Comparison of ENCODE assay signal across 8 cellular contexts in the genomic region with DNA sequence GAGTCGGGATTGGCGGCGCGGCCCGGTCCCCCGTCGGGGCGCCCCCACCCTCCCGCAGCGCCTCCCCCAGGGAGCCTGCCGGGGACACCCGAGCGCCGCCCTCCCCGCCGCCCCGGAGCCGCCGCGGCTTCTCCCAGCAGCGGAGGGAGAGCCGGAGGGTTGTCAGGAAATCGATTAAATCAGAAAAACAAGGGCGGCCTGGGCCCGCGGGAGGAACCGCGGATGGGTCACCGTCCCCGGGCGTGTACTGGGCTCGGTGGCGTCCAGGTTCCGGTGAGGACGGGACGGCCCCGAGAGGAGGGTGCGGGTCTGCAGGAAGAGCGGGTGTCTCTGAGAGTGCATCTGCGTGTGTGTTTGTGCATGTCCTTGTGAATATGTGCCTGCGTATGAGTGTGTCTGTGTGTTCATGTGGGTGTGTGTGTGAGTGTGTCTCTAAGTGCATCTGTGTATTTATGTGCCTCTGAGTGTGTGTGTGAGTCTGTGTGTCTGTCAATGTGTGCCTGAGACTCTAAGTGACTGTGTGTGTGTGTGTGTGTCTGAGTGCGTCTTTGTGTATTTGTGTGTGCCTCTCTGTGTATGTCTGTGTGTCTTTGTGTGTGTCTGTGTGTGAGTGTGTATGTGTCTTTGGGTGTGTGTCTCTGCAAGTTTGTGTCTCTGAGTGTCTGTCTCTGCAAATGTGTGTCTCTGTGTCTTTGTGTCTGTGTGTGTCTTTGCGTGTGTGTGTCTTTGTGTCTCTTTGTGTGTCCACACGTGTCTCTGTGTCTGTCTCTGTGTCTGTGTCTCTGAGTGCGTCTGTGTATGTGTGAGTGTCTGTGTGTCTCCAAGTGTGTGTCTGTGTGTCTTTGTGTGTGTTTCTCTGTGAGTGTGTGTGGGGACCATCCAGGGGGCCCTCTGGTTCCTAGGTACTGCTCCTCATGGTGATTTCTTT. TPM values are rescaled to one million over a fixed set of nuclear protein-coding genes. Genes with fewer than 3 reads are reported as not detected.
DNase-seq lines count a peak whose midpoint lies in the region; ATAC-seq and TF ChIP-seq lines count a peak whose summit lies in the region.

No MANE protein-coding gene starts in this region.

- peak in 7 of 10 experiments; percentile 19 to 56 (median 30) for DNase-seq in CD4-positive, alpha-beta T cell
- peak in 2 of 3 donors; percentile 22 to 25 for DNase-seq in effector memory CD4-positive, alpha-beta T cell
- DNase-seq in myocyte (ENCODE audit: low read depth): peak; percentile 63
- no peak for DNase-seq in medulla oblongata (ENCODE audit: extremely low spot score)
- DNase-seq in HuH-7 (ENCODE audit: low spot score): no peak

- H3K9me3 ChIP-seq in CD4-positive, alpha-beta T cell (ENCODE audit: control insufficient read depth, low read length): no peaks in the 10 kb centered on the region
- H3K9me3 ChIP-seq in effector memory CD4-positive, alpha-beta T cell (ENCODE audit: control insufficient read depth, low read length): no peaks in the 10 kb centered on the region

- no peak for TF ChIP-seq CTCF in CD4-positive, alpha-beta T cell (IDR thresholded peaks at IDR 0.05)
- no peak for TF ChIP-seq CTCF in WI38 (IDR thresholded peaks at IDR 0.05; ENCODE audit: low read depth, low read length)

- no peaks in the 10 kb centered on the region for H3K27me3 ChIP-seq in CD4-positive, alpha-beta T cell (ENCODE audit: control insufficient read depth, insufficient read depth, low read length)
- H3K27me3 ChIP-seq in effector memory CD4-positive, alpha-beta T cell (replicated peaks; ENCODE audit: control insufficient read depth, insufficient read depth, low read length, poor library complexity, severe bottlenecking): no peaks in the 10 kb centered on the region

- ATAC-seq in CD4-positive, alpha-beta T cell (ENCODE audit: poor library complexity): peak; percentile 37
- ATAC-seq in HG02885 (IDR thresholded peaks at IDR 0.05; ENCODE audit: poor library complexity, unreplicated experiment): peak; percentile 14
- no peak for ATAC-seq in GM19455 (IDR thresholded peaks at IDR 0.05; ENCODE audit: unreplicated experiment)

- H3K4me1 ChIP-seq in effector memory CD4-positive, alpha-beta T cell (ENCODE audit: control insufficient read depth, insufficient read depth, low read length, poor library complexity, severe bottlenecking): peaks cover 17% of the 10 kb centered on the region

- H3K27me3 Mint-ChIP-seq in CD4-positive, alpha-beta T cell: no peaks in the 10 kb centered on the region

- peak overlapping the region; percentile 91 for H3K4me3 ChIP-seq in WI38 (ENCODE audit: low read depth, low read length)
- H3K4me3 ChIP-seq in effector memory CD4-positive, alpha-beta T cell (ENCODE audit: insufficient read depth, low read depth, low read length, poor library complexity, severe bottlenecking): peak overlapping the region; percentile 74

- no peak overlapping the region for H3K4me3 Mint-ChIP-seq in CD4-positive, alpha-beta T cell

- peaks cover 30% of the 10 kb centered on the region for H3K4me1 Mint-ChIP-seq in CD4-positive, alpha-beta T cell (ENCODE audit: low read depth)

- H3K27ac Mint-ChIP-seq in CD4-positive, alpha-beta T cell: no peak overlapping the region

- H3K36me3 Mint-ChIP-seq in CD4-positive, alpha-beta T cell (ENCODE audit: low read depth): peaks cover 4% of the 10 kb centered on the region

- POLR2A ChIA-PET in CD4-positive, alpha-beta T cell (lab: Charles Lee): no interaction called here

- intact Hi-C loops in CD4-positive, alpha-beta T cell (cut with DNase I, micrococcal nuclease): loop anchor here in 1 of 2 experiments (5.0 kb wide), 3 partner anchors 56 to 294 kb away; a partner anchor contains a TSS

- peaks cover 3% of the 10 kb centered on the region for H3K9me3 Mint-ChIP-seq in CD4-positive, alpha-beta T cell

- H3K27ac ChIP-seq in CD4-positive, alpha-beta T cell (ENCODE audit: low read depth, low read length): no peak overlapping the region
- peak overlapping the region; percentile 4 for H3K27ac ChIP-seq in effector memory CD4-positive, alpha-beta T cell (ENCODE audit: insufficient read depth, low read length, poor library complexity, severe bottlenecking)

- CTCF ChIA-PET in CD4-positive, alpha-beta T cell (lab: Charles Lee): no interaction called here

- H3K36me3 ChIP-seq in effector memory CD4-positive, alpha-beta T cell (ENCODE audit: control insufficient read depth, insufficient read depth, low read length): no peaks in the 10 kb centered on the region

RNA-seq across cellular contexts. Expression of a gene that starts 1.1 kb away (rescaled TPM):
- 1 to 10 TPM; 1.9 to 2.3 TPM for total RNA-seq in CD4-positive, alpha-beta T cell
- total RNA-seq in myocyte: 16.8 and 36.1 TPM in 2 replicates
- 13.3 TPM for polyA plus RNA-seq in myocyte (2012)

RNA-seq across cellular contexts. Expression of a gene that starts 59.2 kb away (rescaled TPM):
- 10 to 100 TPM; 13.6 to 13.9 TPM for total RNA-seq in CD4-positive, alpha-beta T cell
- total RNA-seq in myocyte: 17.1 and 18.3 TPM in 2 replicates
- polyA plus RNA-seq in myocyte (2012): 12.1 TPM

Comparison
In these comparisons a context has a peak if more than half of its experiments do, and no peak if none do; other contexts are left out.
1. DNase-seq: peak in CD4-positive, alpha-beta T cell (7 of 10), effector memory CD4-positive, alpha-beta T cell (2 of 3) and myocyte (single experiment); none in medulla oblongata (single experiment) and HuH-7 (single experiment).